Comparison of ENCODE assay signal across 11 cellular contexts in the genomic region with DNA sequence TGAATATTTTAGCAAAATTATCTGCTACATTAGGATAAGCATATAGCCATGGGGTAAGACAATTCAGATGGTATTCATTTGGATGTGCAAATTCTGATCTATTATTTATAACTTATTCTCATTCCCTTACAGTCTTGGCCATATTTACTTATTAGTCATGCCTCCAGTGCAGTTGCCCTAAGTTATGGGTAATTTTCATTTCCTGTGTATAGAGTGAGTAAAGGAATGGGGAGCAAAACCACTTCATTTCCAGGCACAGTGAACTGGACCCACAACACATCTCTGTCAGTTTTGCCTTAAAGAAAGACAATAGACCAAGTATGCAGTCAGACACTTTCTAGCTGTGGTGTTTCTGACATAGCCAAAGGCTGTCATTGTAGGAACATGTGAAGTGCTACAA.
"Had no signal": no experiment of that assay in that cellular context is flagged by ENCODE, and none has a peak within 500 bp of the region (broad histone marks: within the 10 kb centered on the region; RNA-seq: fewer than 3 reads in every experiment).

No MANE protein-coding gene starts in this region.

- H3K9me3 ChIP-seq: esophagus muscularis mucosa, lower lobe of right lung, tibial artery, vagina had no signal

- H3K4me1 ChIP-seq: esophagus muscularis mucosa, lower lobe of right lung, tibial artery, vagina had no signal

- ATAC-seq: activated CD4-positive, CD25-positive, alpha-beta regulatory T cell treated with anti-CD3 and anti-CD28 coated beads, Interleukin-2, amount 50 U/mL, for 24 hours; lower lobe of right lung had no signal

- H3K27ac ChIP-seq: esophagus muscularis mucosa, lower lobe of right lung, skin epidermis, tibial artery, vagina had no signal

- H3K4me3 ChIP-seq: esophagus muscularis mucosa, lower lobe of right lung, skin epidermis, tibial artery, vagina had no signal

- DNase-seq: activated T-cell treated with anti-CD3 and anti-CD28 coated beads, Interleukin-2, amount 50 U/mL, for 1 hour; amniotic stem cell; hippocampal formation; kidney glomerular epithelial cell; lower lobe of right lung; naive B cell; tibial artery had no signal

- H3K27me3 ChIP-seq: esophagus muscularis mucosa, tibial artery, vagina had no signal

- H3K36me3 ChIP-seq: esophagus muscularis mucosa, lower lobe of right lung, tibial artery, vagina had no signal
